8 cellular contexts compared by ENCODE assay signal in genomic region chr19:41521138-41521859, GRCh38. TPM values are rescaled to one million over a fixed set of nuclear protein-coding genes. Genes with fewer than 3 reads are reported as not detected.
DNase-seq lines count a peak whose midpoint lies in the region; ATAC-seq and TF ChIP-seq lines count a peak whose summit lies in the region.
"Not testable (repeated sequence)": the region's sequence is repeated elsewhere in the genome, so short reads cannot be mapped to it uniquely, and the experiment has no call there.
"Had no signal": no experiment of that assay in that cellular context is flagged by ENCODE, and none has a peak within 500 bp of the region (broad histone marks: within the 10 kb centered on the region; RNA-seq: fewer than 3 reads in every experiment).

No MANE protein-coding gene starts in this region.

- not testable (repeated sequence) for H3K9me3 Mint-ChIP-seq in activated naive CD8-positive, alpha-beta T cell (ENCODE audit: low read depth)

- TF ChIP-seq CTCF in GM13977 (IDR thresholded peaks at IDR 0.05; ENCODE audit: extremely low read depth, insufficient read depth, missing control alignments); heart right ventricle (IDR thresholded peaks at IDR 0.05): not testable (repeated sequence)

- peaks cover 0 to 33% (median 11%) of the 10 kb centered on the region in 9 donors for H3K4me1 ChIP-seq in heart right ventricle
- H3K4me1 ChIP-seq in rectal smooth muscle tissue (ENCODE audit: control insufficient read depth, insufficient read depth, low read length): not testable (repeated sequence)

- not testable (repeated sequence) for H3K9me3 ChIP-seq in T-helper 17 cell (ENCODE audit: control insufficient read depth, low read length, poor library complexity, severe bottlenecking); heart right ventricle

- H3K4me3 ChIP-seq in heart right ventricle: peak overlapping the region in 7 of 10 donors; percentile 36 to 54 (median 48)
- H3K4me3 ChIP-seq in rectal smooth muscle tissue (ENCODE audit: low read length): not testable (repeated sequence)

- peak overlapping the region; percentile 88 for H3K27ac Mint-ChIP-seq in T-helper 17 cell
- peak overlapping the region; percentile 92 for H3K27ac Mint-ChIP-seq in activated naive CD8-positive, alpha-beta T cell

- not testable (repeated sequence) for H3K36me3 ChIP-seq in heart right ventricle; rectal smooth muscle tissue (ENCODE audit: control insufficient read depth, insufficient read depth, low read length)

- H3K9ac ChIP-seq in rectal smooth muscle tissue (ENCODE audit: low read length): not testable (repeated sequence)

- 53 to 55% methylated on average over 18 of the region's 18 CpGs for WGBS in heart right ventricle, 2 donors

- peaks cover 27% of the 10 kb centered on the region for H3K27me3 Mint-ChIP-seq in T-helper 17 cell
- peaks cover 13% of the 10 kb centered on the region for H3K27me3 Mint-ChIP-seq in activated naive CD8-positive, alpha-beta T cell

- H3K4me1 Mint-ChIP-seq in T-helper 17 cell: peaks cover 25% of the 10 kb centered on the region
- peaks cover 29% of the 10 kb centered on the region for H3K4me1 Mint-ChIP-seq in activated naive CD8-positive, alpha-beta T cell (ENCODE audit: low read depth)

- intact Hi-C loops in heart right ventricle (cut with DNase I): not testable (repeated sequence)

- peaks cover 0 to 96% (median 72%) of the 10 kb centered on the region in 7 donors for H3K27me3 ChIP-seq in heart right ventricle
- not testable (repeated sequence) for H3K27me3 ChIP-seq in rectal smooth muscle tissue (ENCODE audit: control insufficient read depth, insufficient read depth, low read length)

- in situ Hi-C loops in GM13977 (cut with MboI; ENCODE audit: low pct_unique_long_range_greater_than_20kb, low sequenced_read_pairs, unreplicated experiment): not testable (repeated sequence)

- DNase-seq in GM13977 (ENCODE audit: low spot score): peak; percentile 19
- peak; percentile 10 to 30 for DNase-seq in Kasumi-1 (lab: John Stamatoyannopoulos, UW)
- not testable (repeated sequence) for DNase-seq in T-helper 17 cell, heart right ventricle

- ATAC-seq in HG02798 (IDR thresholded peaks at IDR 0.05; ENCODE audit: poor library complexity, unreplicated experiment) (peak; percentile 43), T-helper 17 cell (peak; percentile 74), heart right ventricle (peak in 1 of 8 donors; percentile 34)

- H3K27ac ChIP-seq in heart right ventricle: peak overlapping the region in 8 of 10 donors; percentile 48 to 89 (median 73)
- peak overlapping the region; percentile 10 for H3K27ac ChIP-seq in rectal smooth muscle tissue (ENCODE audit: low read depth, low read length)

- H3K4me3 Mint-ChIP-seq in T-helper 17 cell: peak overlapping the region; percentile 90
- peak overlapping the region; percentile 85 for H3K4me3 Mint-ChIP-seq in activated naive CD8-positive, alpha-beta T cell

- H3K36me3 Mint-ChIP-seq in T-helper 17 cell (ENCODE audit: low read depth); activated naive CD8-positive, alpha-beta T cell: not testable (repeated sequence)

RNA-seq across cellular contexts. Expression of gene CEACAM21, which starts 54.7 kb away (rescaled TPM):
- 10 to 100 TPM; 40.5 to 44.4 TPM for total RNA-seq in T-helper 17 cell
- 1 to 10 TPM in 3 of 10 donors, under 1 TPM in 6, not detected in 1; 0.26 to 3.3 (median 0.57) TPM for total RNA-seq in heart right ventricle
- under 1 TPM; 0.41 to 0.59 TPM for polyA plus RNA-seq in heart right ventricle
- total RNA-seq: renal cortical epithelial cell had no signal

Comparison
In these comparisons a context has a peak if more than half of its experiments do, and no peak if none do; other contexts are left out.
1. RNA of gene CEACAM21, which starts 54.7 kb away (total RNA-seq): 40.5 to 44.4 TPM in T-helper 17 cell; 0.26 to 3.3 TPM in heart right ventricle; every median in the first group is over 4 times any median in the second.